ENCODE assay signal across 8 cellular contexts in genomic region chr16:67431805-67432476, GRCh38. TPM values are rescaled to one million over a fixed set of nuclear protein-coding genes. Genes with fewer than 3 reads are reported as not detected.
DNase-seq lines count a peak whose midpoint lies in the region; ATAC-seq and TF ChIP-seq lines count a peak whose summit lies in the region.

No MANE protein-coding gene starts in this region.

- H3K4me3 ChIP-seq in PC-3 (ENCODE audit: low read length): peak overlapping the region; percentile 67
- peak overlapping the region; percentile 45 for H3K4me3 ChIP-seq in fibroblast of villous mesenchyme (ENCODE audit: low read depth, low read length)
- peak overlapping the region; percentile 58 for H3K4me3 ChIP-seq in skeletal muscle satellite cell (ENCODE audit: low read length)

- H3K4me2 ChIP-seq in PC-3 (ENCODE audit: low read length) (peak overlapping the region; percentile 91), skeletal muscle satellite cell (ENCODE audit: low read length) (peak overlapping the region; percentile 88)

- no peaks in the 10 kb centered on the region for H3K36me3 ChIP-seq in PC-3 (ENCODE audit: low read depth, low read length)
- H3K36me3 ChIP-seq in skeletal muscle satellite cell (ENCODE audit: insufficient read depth, low read length): peaks cover 3% of the 10 kb centered on the region

- DNase-seq in NCI-H2081 (lab: John Stamatoyannopoulos, UW) (peak; percentile 14 to 65), NCI-H2081 treated with DMSO at 0.1 percent for 48 hours (lab: John Stamatoyannopoulos, UW) (no peak), PC-3 (no peak), fibroblast of villous mesenchyme (ENCODE audit: low read depth) (no peak), NCI-H774 (lab: John Stamatoyannopoulos, UW) (no peak), GM19238 (ENCODE audit: insufficient read length, low spot score) (no peak)

- no peaks in the 10 kb centered on the region for H3K79me2 ChIP-seq in PC-3 (ENCODE audit: low read length)

- H3K27ac ChIP-seq in PC-3 (ENCODE audit: low read length): no peak overlapping the region

- H3K27me3 ChIP-seq in PC-3 (ENCODE audit: low read length) (no peaks in the 10 kb centered on the region), skeletal muscle satellite cell (ENCODE audit: control insufficient read depth, insufficient read depth, low read length) (peaks cover 26% of the 10 kb centered on the region)

- CTCF ChIA-PET in PC-3 (lab: Charles Lee): no interaction called here

- H3K9me2 ChIP-seq in PC-3 (replicated peaks; ENCODE audit: low read length): no peaks in the 10 kb centered on the region

- no peaks in the 10 kb centered on the region for H3F3A ChIP-seq in PC-3 (ENCODE audit: low read length, unreplicated experiment)

- H3K9ac ChIP-seq in PC-3 (ENCODE audit: low read length): no peak overlapping the region
- H3K9ac ChIP-seq in skeletal muscle satellite cell (ENCODE audit: low read depth, low read length): no peak overlapping the region

- no peak overlapping the region for H2AFZ ChIP-seq in PC-3 (ENCODE audit: low read length)

- H4K20me1 ChIP-seq in PC-3 (ENCODE audit: low read length): no peaks in the 10 kb centered on the region

- POLR2A ChIA-PET in PC-3 (lab: Charles Lee; ENCODE audit: unreplicated experiment): no interaction called here

- no peaks in the 10 kb centered on the region for H3K9me3 ChIP-seq in PC-3 (ENCODE audit: low read length)
- H3K9me3 ChIP-seq in skeletal muscle satellite cell (replicated peaks; ENCODE audit: low read length): no peaks in the 10 kb centered on the region

- TF ChIP-seq CTCF in PC-3 (conservative IDR thresholded peaks at IDR 0.05; ENCODE audit: low read depth, low read length) (no peak), fibroblast of villous mesenchyme (IDR thresholded peaks at IDR 0.05; ENCODE audit: insufficient read depth, low read depth, low read length) (no peak)

- intact Hi-C loops in PC-3 (cut with micrococcal nuclease): no loop called here

- ATAC-seq in PC-3 (no peak), HG02798 (IDR thresholded peaks at IDR 0.05; ENCODE audit: poor library complexity, unreplicated experiment) (no peak)

- peaks cover 3% of the 10 kb centered on the region for H3K4me1 ChIP-seq in PC-3 (ENCODE audit: insufficient read depth, low read length)
- peaks cover 14% of the 10 kb centered on the region for H3K4me1 ChIP-seq in skeletal muscle satellite cell (ENCODE audit: control insufficient read depth, insufficient read depth, low read length)

- BruUV-seq in PC-3 (replicated peaks; lab: Mats Ljungman, UMichigan): no TSS peak

RNA-seq across cellular contexts. Expression of gene HSD11B2, which starts 1.0 kb away (rescaled TPM):
- total RNA-seq in PC-3 (2014; rRNA removed) (2.4 and 8.3 TPM in 2 replicates), fibroblast of villous mesenchyme (not detected in 2 replicates)
- not detected in 2 replicates for total RNA-seq in skeletal muscle satellite cell (2012; rRNA removed)

RNA-seq across cellular contexts. Expression of gene ZDHHC1, which starts 15.7 kb away (rescaled TPM):
- 4.8 and 5.1 TPM in 2 replicates for total RNA-seq in PC-3 (2014; rRNA removed)
- total RNA-seq in fibroblast of villous mesenchyme: 5.2 and 8.1 TPM in 2 replicates
- total RNA-seq in skeletal muscle satellite cell (2012; rRNA removed): 5.1 and 5.9 TPM in 2 replicates

RNA-seq across cellular contexts. Expression of gene TPPP3, which starts 38.6 kb away (rescaled TPM):
- total RNA-seq in PC-3 (2014; rRNA removed) (not detected in 2 replicates), fibroblast of villous mesenchyme (0.86 and 0.97 TPM in 2 replicates)
- total RNA-seq in skeletal muscle satellite cell (2012; rRNA removed): 0.25 and 1.3 TPM in 2 replicates

RNA-seq across cellular contexts. Expression of gene ATP6V0D1, which starts 49.0 kb away (rescaled TPM):
- total RNA-seq in PC-3 (2014; rRNA removed) (65.5 and 76.6 TPM in 2 replicates), fibroblast of villous mesenchyme (107 and 122 TPM in 2 replicates)
- 112 and 131 TPM in 2 replicates for total RNA-seq in skeletal muscle satellite cell (2012; rRNA removed)

RNA-seq across cellular contexts. Expression of gene AGRP, which starts 51.4 kb away (rescaled TPM):
- total RNA-seq in PC-3 (2014; rRNA removed) (not detected in 2 replicates), fibroblast of villous mesenchyme (not detected in 2 replicates)
- not detected in 2 replicates for total RNA-seq in skeletal muscle satellite cell (2012; rRNA removed)

Comparison
In these comparisons a context has a peak if more than half of its experiments do, and no peak if none do; other contexts are left out.
1. DNase-seq: peak in NCI-H2081 (2 of 2); none in NCI-H2081 treated with DMSO at 0.1 percent for 48 hours (single experiment), PC-3 (single experiment), fibroblast of villous mesenchyme (single experiment), NCI-H774 (single experiment) and GM19238 (single experiment).
2. Peak in every context shown above with its lines, with median percentiles within 50 percentile points of each other: H3K4me3 ChIP-seq.